Comparison of ENCODE assay signal across 9 cellular contexts in the genomic region with DNA sequence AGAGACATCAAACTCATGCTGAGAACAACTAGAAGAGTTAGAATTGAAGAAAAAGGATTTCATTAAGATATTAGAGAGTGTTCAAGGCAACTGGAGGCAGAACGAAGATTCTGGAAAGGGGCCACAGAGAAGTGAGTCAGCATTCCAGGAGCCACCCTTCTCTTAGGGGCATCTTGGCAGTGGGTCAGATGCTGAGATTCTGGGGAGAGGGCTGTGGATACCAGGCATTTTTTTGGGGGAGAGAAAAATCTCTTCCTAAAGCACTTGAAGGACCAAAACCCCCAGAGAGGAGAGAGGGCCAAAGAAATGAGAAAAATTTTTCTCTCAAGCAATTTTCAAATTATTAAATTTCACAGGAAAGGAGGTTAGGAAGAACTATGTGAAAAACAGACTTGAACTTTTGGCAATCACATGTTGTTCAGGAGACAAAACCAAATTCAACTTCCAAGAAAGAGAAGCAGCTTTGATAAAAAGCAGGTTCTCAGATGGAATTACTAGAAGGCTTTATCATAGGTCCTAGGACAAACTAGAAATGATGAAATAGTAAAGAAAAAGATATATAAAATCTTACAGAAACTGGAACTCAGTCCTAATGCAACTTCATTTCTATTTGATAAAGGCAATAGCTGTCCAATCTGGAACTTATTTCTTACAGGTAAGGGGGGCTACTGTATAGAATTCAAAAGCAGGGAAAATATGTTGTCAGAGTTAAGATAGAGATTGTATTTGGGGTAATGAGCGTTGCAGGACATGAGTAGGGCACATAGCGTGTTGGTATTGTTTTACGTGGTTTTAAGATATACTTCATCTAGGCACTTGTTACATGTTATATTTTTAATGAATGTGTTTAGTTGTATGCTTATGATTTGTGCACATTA. TPM values are rescaled to one million over a fixed set of nuclear protein-coding genes. Genes with fewer than 3 reads are reported as not detected.
DNase-seq lines count a peak whose midpoint lies in the region; ATAC-seq lines count a peak whose summit lies in the region.
"Had no signal": no experiment of that assay in that cellular context is flagged by ENCODE, and none has a peak within 500 bp of the region (broad histone marks: within the 10 kb centered on the region; RNA-seq: fewer than 3 reads in every experiment).

No MANE protein-coding gene starts in this region.

- no peaks in the 10 kb centered on the region for H3K36me3 ChIP-seq in CD4-positive, alpha-beta memory T cell (ENCODE audit: insufficient read depth, low read length)
- peaks cover 18% of the 10 kb centered on the region for H3K36me3 ChIP-seq in HUES6 (ENCODE audit: control insufficient read depth, insufficient read depth, low read length)

- POLR2A ChIA-PET in CD4-positive, alpha-beta memory T cell (lab: Charles Lee; ENCODE audit: partially characterized antibody), result interaction anchor here (1.3 to 25.7 kb wide), 11 partner anchors 14 to 93 kb away, joined by 3 to 881 read pairs (median 29); partner anchors contain the start of gene CD69
- POLR2A ChIA-PET in activated naive CD8-positive, alpha-beta T cell treated with anti-CD3 and anti-CD28 coated beads, Interleukin-2, amount 10 ng/mL, durations not matched to agents 7 days and 5 days (lab: Charles Lee), result interaction anchor here (0.5 to 11.9 kb wide), 16 partner anchors 8 to 886 kb away, joined by 3 to 499 read pairs (median 6); partner anchors contain the start of genes CD69, CLEC2B and CLECL1

- no peak for DNase-seq in CD4-positive, alpha-beta memory T cell
- no peak for DNase-seq in activated naive CD8-positive, alpha-beta T cell treated with anti-CD3 and anti-CD28 coated beads, Interleukin-2, amount 10 ng/mL, durations not matched to agents 7 days and 5 days
- DNase-seq in naive B cell, result no peak
- DNase-seq in DMS153 (lab: John Stamatoyannopoulos, UW), result no peak
- no peak for DNase-seq in NCI-H526 (lab: John Stamatoyannopoulos, UW)
- no peak for DNase-seq in iPS-NIHi11 (ENCODE audit: low spot score)
- DNase-seq: left lung had no signal

- no peak for ATAC-seq in activated naive CD8-positive, alpha-beta T cell treated with anti-CD3 and anti-CD28 coated beads, Interleukin-2, amount 10 ng/mL, durations not matched to agents 7 days and 5 days (ENCODE audit: low read depth)
- ATAC-seq in naive B cell (ENCODE audit: low read depth in 2 of 2) (no peak), GM19324 (IDR thresholded peaks at IDR 0.05; ENCODE audit: low FRiP score, unreplicated experiment) (no peak)
- ATAC-seq: left lung had no signal

- peak overlapping the region; percentile 85 to 97 (median 95) for H3K27ac Mint-ChIP-seq in CD4-positive, alpha-beta memory T cell
- H3K27ac Mint-ChIP-seq in activated naive CD8-positive, alpha-beta T cell treated with anti-CD3 and anti-CD28 coated beads, Interleukin-2, amount 10 ng/mL, durations not matched to agents 7 days and 5 days, result peak overlapping the region; percentile 99
- peak overlapping the region; percentile 81 to 97 (median 85) for H3K27ac Mint-ChIP-seq in naive B cell

- peak overlapping the region; percentile 79 for H3K27ac ChIP-seq in CD4-positive, alpha-beta memory T cell (ENCODE audit: low read depth, low read length)
- 0 out of 2 replicates have a peak overlapping the region, but pooled peaks have one; percentile 38 for H3K27ac ChIP-seq in HUES6 (ENCODE audit: low read depth, low read length)
- H3K27ac ChIP-seq: left lung had no signal

- no peaks in the 10 kb centered on the region for H3K9me3 Mint-ChIP-seq in CD4-positive, alpha-beta memory T cell
- H3K9me3 Mint-ChIP-seq in activated naive CD8-positive, alpha-beta T cell treated with anti-CD3 and anti-CD28 coated beads, Interleukin-2, amount 10 ng/mL, durations not matched to agents 7 days and 5 days, result no peaks in the 10 kb centered on the region
- peaks cover 0 to 11% (median 2%) of the 10 kb centered on the region in 7 donors for H3K9me3 Mint-ChIP-seq in naive B cell

- H3K36me3 Mint-ChIP-seq in CD4-positive, alpha-beta memory T cell, result peaks cover 47 to 62% of the 10 kb centered on the region in 2 donors
- peaks cover 68% of the 10 kb centered on the region for H3K36me3 Mint-ChIP-seq in activated naive CD8-positive, alpha-beta T cell treated with anti-CD3 and anti-CD28 coated beads, Interleukin-2, amount 10 ng/mL, durations not matched to agents 7 days and 5 days
- peaks cover 45 to 47% of the 10 kb centered on the region in 2 donors for H3K36me3 Mint-ChIP-seq in naive B cell

- no peaks in the 10 kb centered on the region for H3K9me3 ChIP-seq in CD4-positive, alpha-beta memory T cell (ENCODE audit: control insufficient read depth in 1 of 2, low read length in 2 of 2)
- H3K9me3 ChIP-seq in HUES6 (ENCODE audit: control insufficient read depth, insufficient read depth, low read depth, low read length), result no peaks in the 10 kb centered on the region
- H3K9me3 ChIP-seq: left lung had no signal

- peak overlapping the region; percentile 11 to 45 for H3K4me3 ChIP-seq in CD4-positive, alpha-beta memory T cell (ENCODE audit: low read length in 2 of 2)
- H3K4me3 ChIP-seq in HUES6 (ENCODE audit: low read depth, low read length), result no peak overlapping the region
- H3K4me3 ChIP-seq: left lung had no signal

- peak overlapping the region; percentile 87 to 95 (median 93) for H3K4me3 Mint-ChIP-seq in CD4-positive, alpha-beta memory T cell
- H3K4me3 Mint-ChIP-seq in activated naive CD8-positive, alpha-beta T cell treated with anti-CD3 and anti-CD28 coated beads, Interleukin-2, amount 10 ng/mL, durations not matched to agents 7 days and 5 days, result peak overlapping the region; percentile 95
- H3K4me3 Mint-ChIP-seq in naive B cell, result peak overlapping the region; percentile 55 to 95 (median 82)

- CTCF ChIA-PET in CD4-positive, alpha-beta memory T cell (lab: Charles Lee; ENCODE audit: partially characterized antibody), result interaction anchor here (0.6 to 3.0 kb wide), 13 partner anchors 9 to 629 kb away, joined by 3 to 20 read pairs (median 7); no protein-coding TSS in a partner anchor

- no peak overlapping the region for H3K9ac ChIP-seq in HUES6 (ENCODE audit: low read length)

- no peaks in the 10 kb centered on the region for H3K27me3 ChIP-seq in CD4-positive, alpha-beta memory T cell (ENCODE audit: insufficient read depth, low read length)
- H3K27me3 ChIP-seq in HUES6 (ENCODE audit: control insufficient read depth, insufficient read depth, low read length), result no peaks in the 10 kb centered on the region
- H3K27me3 ChIP-seq: left lung had no signal

- H3K4me1 Mint-ChIP-seq in CD4-positive, alpha-beta memory T cell, result peaks cover 50 to 82% (median 56%) of the 10 kb centered on the region in 4 donors
- H3K4me1 Mint-ChIP-seq in activated naive CD8-positive, alpha-beta T cell treated with anti-CD3 and anti-CD28 coated beads, Interleukin-2, amount 10 ng/mL, durations not matched to agents 7 days and 5 days, result peaks cover 57% of the 10 kb centered on the region
- peaks cover 56 to 66% (median 58%) of the 10 kb centered on the region in 3 donors for H3K4me1 Mint-ChIP-seq in naive B cell

- H3K4me1 ChIP-seq in CD4-positive, alpha-beta memory T cell (ENCODE audit: insufficient read depth, low read length), result peaks cover 70% of the 10 kb centered on the region
- H3K4me1 ChIP-seq in HUES6 (ENCODE audit: control insufficient read depth, insufficient read depth, low read length), result peaks cover 7% of the 10 kb centered on the region

- intact Hi-C loops in CD4-positive, alpha-beta memory T cell (cut with micrococcal nuclease), result loop anchor here (1.0 kb wide), 2 partner anchors 9 to 17 kb away; no protein-coding TSS in a partner anchor

- no peaks in the 10 kb centered on the region for H3K27me3 Mint-ChIP-seq in CD4-positive, alpha-beta memory T cell
- no peaks in the 10 kb centered on the region for H3K27me3 Mint-ChIP-seq in activated naive CD8-positive, alpha-beta T cell treated with anti-CD3 and anti-CD28 coated beads, Interleukin-2, amount 10 ng/mL, durations not matched to agents 7 days and 5 days
- no peaks in the 10 kb centered on the region for H3K27me3 Mint-ChIP-seq in naive B cell

RNA-seq across cellular contexts. Expression of gene CLEC2D, which starts 1.1 kb away (rescaled TPM):
- 100 to 1,000 TPM; 294 to 297 TPM for total RNA-seq in CD4-positive, alpha-beta memory T cell
- polyA plus RNA-seq in CD4-positive, alpha-beta memory T cell, result 100 to 1,000 TPM; 241 to 288 TPM
- total RNA-seq in activated naive CD8-positive, alpha-beta T cell treated with anti-CD3 and anti-CD28 coated beads, Interleukin-2, amount 10 ng/mL, durations not matched to agents 7 days and 5 days, result 100 to 1,000 TPM; 280 to 301 TPM
- 100 to 1,000 TPM; 329 to 467 (median 350) TPM for polyA plus RNA-seq in naive B cell (ENCODE audit: low read depth in 6 of 6)
